25 cellular contexts compared by ENCODE assay signal in the genomic region with DNA sequence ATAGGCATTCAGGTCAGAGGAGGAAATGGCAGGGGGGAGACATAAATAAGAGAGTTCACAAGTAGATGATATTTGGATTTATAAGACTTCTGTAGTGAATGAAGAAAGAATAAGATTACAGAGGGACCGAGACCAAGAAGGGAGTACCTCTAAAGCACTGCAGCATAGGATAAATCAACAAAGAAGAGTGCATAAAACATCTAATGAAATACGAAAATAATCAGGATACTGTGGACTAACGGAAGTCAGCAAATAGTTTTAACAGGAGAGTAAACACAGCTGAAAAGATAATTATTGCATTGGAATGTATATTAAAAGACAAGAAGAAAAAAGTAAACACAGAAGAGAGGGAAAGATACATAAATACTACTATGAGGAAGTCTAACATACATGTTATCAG.
"Had no signal": no experiment of that assay in that cellular context is flagged by ENCODE, and none has a peak within 500 bp of the region (broad histone marks: within the 10 kb centered on the region; RNA-seq: fewer than 3 reads in every experiment).

No MANE protein-coding gene starts in this region.

- H3K79me2 ChIP-seq: hepatocyte, parathyroid adenoma had no signal

- H3K4me2 ChIP-seq: hepatocyte, neural progenitor cell, smooth muscle cell had no signal

- H3K9me3 ChIP-seq: left lung, lower lobe of right lung, neutrophil, psoas muscle, right atrium auricular region, right lobe of liver, tibial nerve, uterus had no signal

- H3K4me3 ChIP-seq: hepatocyte, left lung, lower lobe of right lung, neural progenitor cell, psoas muscle, right atrium auricular region, right lobe of liver, smooth muscle cell, tibial nerve, uterus had no signal

- DNase-seq: islet precursor cell; left lung; lower lobe of right lung; mammary epithelial cell; mesenchymal stem cell; naive thymus-derived CD8-positive, alpha-beta T cell; nephron progenitor cell; occipital lobe; psoas muscle; right lobe of liver; stimulated activated CD4-positive, alpha-beta T cell treated with anti-CD3 and anti-CD28 coated beads, Interleukin-1b, Interleukin-23, amount 100 ng/mL, for 48 hours; stimulated activated CD4-positive, alpha-beta T cell treated with anti-CD3 and anti-CD28 coated beads, Interleukin-2, amount 100 ng/mL, for 48 hours; stimulated activated CD4-positive, alpha-beta T cell treated with anti-CD3 and anti-CD28 coated beads, Interleukin-4, amount 100 ng/mL, for 4 hours; stimulated activated CD8-positive, alpha-beta memory T cell treated with anti-CD3 and anti-CD28 coated beads, Interleukin-4, amount 100 ng/mL, for 48 hours; stimulated activated naive CD4-positive, alpha-beta T cell treated with Interleukin-2 at 50 U/mL for 16 hours; stimulated activated naive CD8-positive, alpha-beta T cell treated with anti-CD3 and anti-CD28 coated beads, Interleukin-15, amount 100 ng/mL, for 72 hours; substantia nigra; uterus had no signal

- H3K27ac ChIP-seq: hepatocyte, left lung, lower lobe of right lung, neural progenitor cell, neutrophil, parathyroid adenoma, psoas muscle, right atrium auricular region, right lobe of liver, tibial nerve, uterus had no signal

- H3K36me3 ChIP-seq: left lung, lower lobe of right lung, neural progenitor cell, neutrophil, right atrium auricular region, right lobe of liver, tibial nerve, uterus had no signal

- H3K27me3 ChIP-seq: hepatocyte, left lung, neural progenitor cell, neutrophil, right atrium auricular region, right lobe of liver, tibial nerve, uterus had no signal

- H3K4me1 ChIP-seq: left lung, lower lobe of right lung, neural progenitor cell, parathyroid adenoma, psoas muscle, right atrium auricular region, right lobe of liver, tibial nerve, uterus had no signal

- H2AFZ ChIP-seq: hepatocyte, neural progenitor cell, parathyroid adenoma had no signal
